ENCODE assay signal across 8 cellular contexts in the genomic region with DNA sequence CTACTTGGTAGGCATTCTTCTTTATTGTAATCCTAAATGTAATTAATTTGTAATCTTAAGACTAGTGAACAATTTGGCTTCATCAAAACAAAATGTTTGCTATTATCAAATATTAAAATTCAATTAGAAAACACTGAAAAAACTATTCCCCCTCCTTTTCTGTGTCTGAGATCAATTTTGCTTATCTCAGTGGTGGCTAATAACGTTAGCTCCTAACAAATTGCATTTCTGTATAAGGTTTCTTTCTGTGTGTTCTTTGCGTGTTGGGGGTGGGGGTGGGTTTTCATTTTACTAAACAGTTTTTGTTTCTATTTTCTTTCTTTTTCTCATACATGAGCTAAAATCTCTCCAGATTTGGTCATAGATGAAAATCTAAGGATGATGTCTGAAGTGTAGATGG. TPM values are rescaled to one million over a fixed set of nuclear protein-coding genes. Genes with fewer than 3 reads are reported as not detected.
"Had no signal": no experiment of that assay in that cellular context is flagged by ENCODE, and none has a peak within 500 bp of the region (broad histone marks: within the 10 kb centered on the region; RNA-seq: fewer than 3 reads in every experiment).

No MANE protein-coding gene starts in this region.

- H3K4me3 ChIP-seq: HAP-1, K562 had no signal

- H3K36me3 ChIP-seq: HAP-1 had no signal

- H3K4me3 Mint-ChIP-seq: HFFc6 had no signal

- H3K9me3 ChIP-seq: HAP-1 had no signal

- H3K4me1 ChIP-seq: HAP-1 had no signal

- ATAC-seq: HCT116, K562 had no signal

- DNase-seq: GOT3, H7, HFFc6, IMR-90 had no signal

- H3K9me3 Mint-ChIP-seq: HFFc6 had no signal

- H3K27ac Mint-ChIP-seq: HFFc6 had no signal

RNA-seq across cellular contexts. Expression of a gene that starts 54.0 kb away (rescaled TPM):
- total RNA-seq: HFFc6, HT-29 had no signal
